Comparison of ENCODE assay signal across 8 cellular contexts in genomic region chr3:184175981-184176376, GRCh38. TPM values are rescaled to one million over a fixed set of nuclear protein-coding genes. Genes with fewer than 3 reads are reported as not detected.
A peak's percentile ranks its signal among the peaks of the same experiment; 100 is the strongest.
DNase-seq lines count a peak whose midpoint lies in the region; ATAC-seq, FAIRE-seq and TF ChIP-seq lines count a peak whose summit lies in the region.

No MANE protein-coding gene starts in this region.

- H3K4me3 ChIP-seq in BE2C (ENCODE audit: low read depth, low read length) (peak overlapping the region; percentile 93), MM.1S (ENCODE audit: low read length) (peak overlapping the region; percentile 93), dorsolateral prefrontal cortex (peak overlapping the region; percentile 75 to 100 (median 99)), pancreas (peak overlapping the region in 2 of 4 donors; percentile 68 to 100)

- FAIRE-seq in pancreas (lab: Jason Lieb, UNC): no peak

- H3K4me3 Mint-ChIP-seq in natural killer cell treated with Interleukin-12 subunit alpha and Interleukin-12 subunit beta and Interleukin-15 and Interleukin-18, amount 100 ng/mL, for 72 hours: peak overlapping the region; percentile 97

- H3K36me3 ChIP-seq in BE2C (peaks cover 48% of the 10 kb centered on the region), MM.1S (replicated peaks; ENCODE audit: insufficient read depth, low read length) (no peaks in the 10 kb centered on the region), pancreas (peaks cover 0 to 34% (median 20%) of the 10 kb centered on the region in 3 donors)

- no peak overlapping the region for H2AFZ ChIP-seq in MM.1S (ENCODE audit: low read length)

- H3K9me2 ChIP-seq in MM.1S (replicated peaks; ENCODE audit: insufficient read depth, low read length): no peaks in the 10 kb centered on the region

- no peaks in the 10 kb centered on the region for H3K36me3 Mint-ChIP-seq in natural killer cell treated with Interleukin-12 subunit alpha and Interleukin-12 subunit beta and Interleukin-15 and Interleukin-18, amount 100 ng/mL, for 72 hours

- peak overlapping the region; percentile 63 to 87 for H3K27ac Mint-ChIP-seq in natural killer cell treated with Interleukin-12 subunit alpha and Interleukin-12 subunit beta and Interleukin-15 and Interleukin-18, amount 100 ng/mL, for 72 hours

- peaks cover 21 to 33% of the 10 kb centered on the region in 2 donors for H3K4me1 Mint-ChIP-seq in natural killer cell treated with Interleukin-12 subunit alpha and Interleukin-12 subunit beta and Interleukin-15 and Interleukin-18, amount 100 ng/mL, for 72 hours (ENCODE audit: low read depth in 2 of 2)

- no peaks in the 10 kb centered on the region for H3K9me3 Mint-ChIP-seq in natural killer cell treated with Interleukin-12 subunit alpha and Interleukin-12 subunit beta and Interleukin-15 and Interleukin-18, amount 100 ng/mL, for 72 hours

- H3K9me3 ChIP-seq in BE2C (no peaks in the 10 kb centered on the region), MM.1S (replicated peaks; ENCODE audit: insufficient read depth, low read length) (no peaks in the 10 kb centered on the region), pancreas (no peaks in the 10 kb centered on the region)

- WGBS in pancreas, 2 donors: 52 to 60% methylated on average over 3 of the region's 3 CpGs

- no peak overlapping the region for H3K27ac ChIP-seq in MM.1S (ENCODE audit: low read length)
- peak overlapping the region in 58 of 59 donors; percentile 22 to 99 (median 94) for H3K27ac ChIP-seq in dorsolateral prefrontal cortex
- peak overlapping the region in 1 of 4 donors; percentile 45 for H3K27ac ChIP-seq in pancreas

- peaks cover 7% of the 10 kb centered on the region for H3K4me1 ChIP-seq in BE2C
- peaks cover 16% of the 10 kb centered on the region; the same call in 1 of the 2 replicates for H3K4me1 ChIP-seq in MM.1S (ENCODE audit: low read length)
- peaks cover 4 to 12% (median 7%) of the 10 kb centered on the region in 3 donors for H3K4me1 ChIP-seq in pancreas

- intact Hi-C loops in dorsolateral prefrontal cortex (cut with DNase I) (loop anchor here (2.0 to 5.0 kb wide), 3 partner anchors 123 to 159 kb away; partner anchors contain the start of genes ABCC5 (in 1 of the 2) and PSMD2 (in 1 of the 2)), pancreas (cut with DNase I) (no loop called here)

- DNase-seq in BE2C (no peak), MM.1S (no peak), dorsolateral prefrontal cortex (no peak), pancreas (no peak), omental fat pad (ENCODE audit: low spot score) (no peak), KBM-7 (no peak), HuH-7.5 (ENCODE audit: low spot score) (no peak)
- no peak for DNase-seq in natural killer cell treated with Interleukin-12 subunit alpha and Interleukin-12 subunit beta and Interleukin-15 and Interleukin-18, amount 100 ng/mL, for 72 hours (ENCODE audit: low spot score)

- peak overlapping the region; percentile 82 for H3K4me2 ChIP-seq in MM.1S (ENCODE audit: low read depth, low read length)

- ATAC-seq in natural killer cell treated with Interleukin-12 subunit alpha and Interleukin-12 subunit beta and Interleukin-15 and Interleukin-18, amount 100 ng/mL, for 72 hours: no peak
- ATAC-seq in pancreas (no peak), omental fat pad (ENCODE audit: low FRiP score) (no peak)

- H3F3A ChIP-seq in MM.1S (ENCODE audit: insufficient read depth, low read length): 0 out of 2 replicates have a peak, but pooled peaks cover 6% of the 10 kb centered on the region

- H3K79me2 ChIP-seq in MM.1S (ENCODE audit: low read length): peaks cover 40% of the 10 kb centered on the region

- H3K27me3 ChIP-seq in BE2C (no peaks in the 10 kb centered on the region), MM.1S (replicated peaks; ENCODE audit: insufficient read depth, low read length) (no peaks in the 10 kb centered on the region), dorsolateral prefrontal cortex (no peaks in the 10 kb centered on the region), pancreas (no peaks in the 10 kb centered on the region)

- in situ Hi-C loops in KBM-7 (cut with MboI; ENCODE audit: low pct_unique_long_range_greater_than_20kb, low sequenced_read_pairs): no loop called here

- H3K27me3 Mint-ChIP-seq in natural killer cell treated with Interleukin-12 subunit alpha and Interleukin-12 subunit beta and Interleukin-15 and Interleukin-18, amount 100 ng/mL, for 72 hours: no peaks in the 10 kb centered on the region

- TF ChIP-seq CTCF in BE2C (IDR thresholded peaks at IDR 0.05; ENCODE audit: low read depth, low read length) (no peak), MM.1S (IDR thresholded peaks at IDR 0.05; ENCODE audit: low read length) (no peak), dorsolateral prefrontal cortex (IDR thresholded peaks at IDR 0.05 in 54 of 56, conservative IDR thresholded peaks at IDR 0.05 in 2 of 56; ENCODE audit: low read depth in 1 of 56, partially characterized antibody in 56 of 56) (no peak), pancreas (IDR thresholded peaks at IDR 0.05) (no peak), omental fat pad (IDR thresholded peaks at IDR 0.05) (no peak)

- no peaks in the 10 kb centered on the region for H4K20me1 ChIP-seq in MM.1S (ENCODE audit: insufficient read depth, low read length)

- peak overlapping the region; percentile 81; the same call in 1 of the 2 replicates for H3K9ac ChIP-seq in MM.1S (ENCODE audit: low read length)

RNA-seq across cellular contexts. Expression of gene AP2M1, which starts 1.3 kb away (rescaled TPM):
- polyA plus RNA-seq in BE2C (2012; ENCODE audit: insufficient read depth, insufficient read length, low read depth): 1,058 TPM
- total RNA-seq in dorsolateral prefrontal cortex: 100 to 1,000 TPM; 297 to 743 (median 543) TPM
- total RNA-seq in natural killer cell treated with Interleukin-12 subunit alpha and Interleukin-12 subunit beta and Interleukin-15 and Interleukin-18, amount 100 ng/mL, for 72 hours: 100 to 1,000 TPM; 190 to 242 TPM
- 100 to 1,000 TPM in 1 of 6 donors, 10 to 100 TPM in 5; 67.8 to 136 (median 81.8) TPM for total RNA-seq in pancreas
- 100 to 1,000 TPM in 1 of 2 donors, 10 to 100 TPM in 1; 69.3 to 113 TPM for polyA plus RNA-seq in pancreas
- total RNA-seq in omental fat pad: 100 to 1,000 TPM; 240 to 284 (median 246) TPM

RNA-seq across cellular contexts. Expression of gene ABCF3, which starts 10.0 kb away (rescaled TPM):
- 162 TPM for polyA plus RNA-seq in BE2C (2012; ENCODE audit: insufficient read depth, insufficient read length, low read depth)
- total RNA-seq in dorsolateral prefrontal cortex (100 to 1,000 TPM in 54 of 120 experiments, 10 to 100 TPM in 66; 72.1 to 140 (median 98.1) TPM), pancreas (10 to 100 TPM; 31.7 to 49.4 (median 37.7) TPM), omental fat pad (10 to 100 TPM; 41.0 to 76.7 (median 64.0) TPM)
- total RNA-seq in natural killer cell treated with Interleukin-12 subunit alpha and Interleukin-12 subunit beta and Interleukin-15 and Interleukin-18, amount 100 ng/mL, for 72 hours: 100 to 1,000 TPM; 102 to 144 TPM
- polyA plus RNA-seq in pancreas: 10 to 100 TPM; 79.7 to 92.1 TPM

RNA-seq across cellular contexts. Expression of gene DVL3, which starts 20.8 kb away (rescaled TPM):
- 210 TPM for polyA plus RNA-seq in BE2C (2012; ENCODE audit: insufficient read depth, insufficient read length, low read depth)
- 10 to 100 TPM; 48.6 to 82.7 (median 65.1) TPM for total RNA-seq in dorsolateral prefrontal cortex
- total RNA-seq in natural killer cell treated with Interleukin-12 subunit alpha and Interleukin-12 subunit beta and Interleukin-15 and Interleukin-18, amount 100 ng/mL, for 72 hours: 10 to 100 TPM; 52.3 to 60.3 TPM
- 10 to 100 TPM; 31.0 to 44.9 (median 35.1) TPM for total RNA-seq in pancreas
- 10 to 100 TPM; 47.5 to 53.8 TPM for polyA plus RNA-seq in pancreas
- 10 to 100 TPM; 34.9 to 46.0 (median 43.2) TPM for total RNA-seq in omental fat pad

RNA-seq across cellular contexts. Expression of gene EIF2B5, which starts 40.8 kb away (rescaled TPM):
- polyA plus RNA-seq in BE2C (2012; ENCODE audit: insufficient read depth, insufficient read length, low read depth): 88.5 TPM
- total RNA-seq in dorsolateral prefrontal cortex: 10 to 100 TPM; 35.0 to 63.0 (median 44.9) TPM
- 10 to 100 TPM; 63.0 to 91.9 TPM for total RNA-seq in natural killer cell treated with Interleukin-12 subunit alpha and Interleukin-12 subunit beta and Interleukin-15 and Interleukin-18, amount 100 ng/mL, for 72 hours
- total RNA-seq in pancreas: 10 to 100 TPM; 12.4 to 23.6 (median 17.1) TPM
- polyA plus RNA-seq in pancreas: 10 to 100 TPM; 32.1 to 53.3 TPM
- total RNA-seq in omental fat pad: 10 to 100 TPM; 28.5 to 50.3 (median 38.7) TPM

RNA-seq across cellular contexts. Expression of gene VWA5B2, which starts 53.4 kb away (rescaled TPM):
- 17.4 TPM for polyA plus RNA-seq in BE2C (2012; ENCODE audit: insufficient read depth, insufficient read length, low read depth)
- total RNA-seq in dorsolateral prefrontal cortex (100 to 1,000 TPM in 1 of 120 experiments, 10 to 100 TPM in 119; 22.0 to 127 (median 48.6) TPM), pancreas (1 to 10 TPM; 1.2 to 7.9 (median 4.5) TPM), omental fat pad (under 1 TPM in 2 of 4 donors, not detected in 2; 0.19 to 0.47 TPM)
- total RNA-seq in natural killer cell treated with Interleukin-12 subunit alpha and Interleukin-12 subunit beta and Interleukin-15 and Interleukin-18, amount 100 ng/mL, for 72 hours: not detected
- polyA plus RNA-seq in pancreas: 100 to 1,000 TPM in 1 of 2 donors, 10 to 100 TPM in 1; 30.3 to 105 TPM

Comparison
In these comparisons a context has a peak if more than half of its experiments do, and no peak if none do; other contexts are left out.
1. intact Hi-C loops: an anchor here in dorsolateral prefrontal cortex (2.0 to 5.0 kb wide); none called in pancreas.